In the genomic region with DNA sequence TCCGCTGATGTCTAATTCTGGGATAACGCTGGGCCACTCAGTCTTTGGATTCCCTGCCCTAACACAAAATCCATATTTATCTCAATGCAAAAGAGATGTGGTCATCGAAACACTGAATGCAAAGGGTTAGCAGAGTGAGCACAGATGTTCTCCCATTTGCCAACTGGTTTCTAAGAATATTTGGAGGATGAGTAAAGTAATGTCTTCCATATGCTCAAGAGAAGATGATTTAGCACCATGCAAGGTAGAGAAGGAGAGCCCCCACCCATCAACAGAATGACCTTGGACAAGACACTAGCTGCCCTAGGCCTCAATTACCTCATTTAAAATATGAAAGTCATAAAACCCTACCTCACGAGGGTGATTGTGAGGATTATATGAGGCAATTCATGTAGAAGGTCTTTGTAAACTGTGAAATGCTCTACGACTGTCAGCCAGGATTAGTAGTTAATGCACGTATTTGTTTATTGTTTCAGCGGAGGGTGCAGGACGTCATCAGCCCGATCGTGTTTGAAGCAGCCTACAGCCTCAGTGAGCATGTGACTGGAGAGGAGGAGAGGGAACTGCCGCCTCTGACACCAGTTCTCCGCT, we compare ENCODE assay signal across 1 cellular context.
TF ChIP-seq lines count a peak whose summit lies in the region.

No MANE protein-coding gene starts in this region.

TF ChIP-seq in HEK293, 187 proteins besides CTCF, POLR2A, EP300 and RAD21 (continued from another document and continues in another):
- TF ChIP-seq, protein P1, sequence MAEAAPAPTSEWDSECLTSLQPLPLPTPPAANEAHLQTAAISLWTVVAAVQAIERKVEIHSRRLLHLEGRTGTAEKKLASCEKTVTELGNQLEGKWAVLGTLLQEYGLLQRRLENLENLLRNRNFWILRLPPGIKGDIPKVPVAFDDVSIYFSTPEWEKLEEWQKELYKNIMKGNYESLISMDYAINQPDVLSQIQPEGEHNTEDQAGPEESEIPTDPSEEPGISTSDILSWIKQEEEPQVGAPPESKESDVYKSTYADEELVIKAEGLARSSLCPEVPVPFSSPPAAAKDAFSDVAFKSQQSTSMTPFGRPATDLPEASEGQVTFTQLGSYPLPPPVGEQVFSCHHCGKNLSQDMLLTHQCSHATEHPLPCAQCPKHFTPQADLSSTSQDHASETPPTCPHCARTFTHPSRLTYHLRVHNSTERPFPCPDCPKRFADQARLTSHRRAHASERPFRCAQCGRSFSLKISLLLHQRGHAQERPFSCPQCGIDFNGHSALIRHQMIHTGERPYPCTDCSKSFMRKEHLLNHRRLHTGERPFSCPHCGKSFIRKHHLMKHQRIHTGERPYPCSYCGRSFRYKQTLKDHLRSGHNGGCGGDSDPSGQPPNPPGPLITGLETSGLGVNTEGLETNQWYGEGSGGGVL (tag by site-specific recombination; IDR thresholded peaks at IDR 0.05): peak; percentile 71
- TF ChIP-seq ZNF600 (tag by site-specific recombination; IDR thresholded peaks at IDR 0.05): 0 out of 2 replicates have a peak, but pooled peaks have one; percentile 26
- TF ChIP-seq ZBTB8A (tag by site-specific recombination; IDR thresholded peaks at IDR 0.05): peak; percentile 34; the same call in 1 of the 2 replicates
- TF ChIP-seq ZNF2 (tag by site-specific recombination; IDR thresholded peaks at IDR 0.05): peak; percentile 56
- TF ChIP-seq, protein P2, sequence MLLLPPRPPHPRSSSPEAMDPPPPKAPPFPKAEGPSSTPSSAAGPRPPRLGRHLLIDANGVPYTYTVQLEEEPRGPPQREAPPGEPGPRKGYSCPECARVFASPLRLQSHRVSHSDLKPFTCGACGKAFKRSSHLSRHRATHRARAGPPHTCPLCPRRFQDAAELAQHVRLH (tag by site-specific recombination; IDR thresholded peaks at IDR 0.05): 0 out of 2 replicates have a peak, but pooled peaks have one; percentile 57
- peak; percentile 45; the same call in 1 of the 2 replicates for TF ChIP-seq ZNF239 (tag by site-specific recombination; IDR thresholded peaks at IDR 0.05)
- no peak for TF ChIP-seq ZIC2 (tag by site-specific recombination; IDR thresholded peaks at IDR 0.05)
- TF ChIP-seq, protein P3, sequence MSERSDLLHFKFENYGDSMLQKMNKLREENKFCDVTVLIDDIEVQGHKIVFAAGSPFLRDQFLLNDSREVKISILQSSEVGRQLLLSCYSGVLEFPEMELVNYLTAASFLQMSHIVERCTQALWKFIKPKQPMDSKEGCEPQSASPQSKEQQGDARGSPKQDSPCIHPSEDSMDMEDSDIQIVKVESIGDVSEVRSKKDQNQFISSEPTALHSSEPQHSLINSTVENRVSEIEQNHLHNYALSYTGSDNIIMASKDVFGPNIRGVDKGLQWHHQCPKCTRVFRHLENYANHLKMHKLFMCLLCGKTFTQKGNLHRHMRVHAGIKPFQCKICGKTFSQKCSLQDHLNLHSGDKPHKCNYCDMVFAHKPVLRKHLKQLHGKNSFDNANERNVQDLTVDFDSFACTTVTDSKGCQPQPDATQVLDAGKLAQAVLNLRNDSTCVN (tag by site-specific recombination; optimal IDR thresholded peaks at IDR 0.05): no peak
- TF ChIP-seq SP7 (tag by site-specific recombination; IDR thresholded peaks at IDR 0.05): 0 out of 2 replicates have a peak, but pooled peaks have one; percentile 40
- TF ChIP-seq, protein P4, sequence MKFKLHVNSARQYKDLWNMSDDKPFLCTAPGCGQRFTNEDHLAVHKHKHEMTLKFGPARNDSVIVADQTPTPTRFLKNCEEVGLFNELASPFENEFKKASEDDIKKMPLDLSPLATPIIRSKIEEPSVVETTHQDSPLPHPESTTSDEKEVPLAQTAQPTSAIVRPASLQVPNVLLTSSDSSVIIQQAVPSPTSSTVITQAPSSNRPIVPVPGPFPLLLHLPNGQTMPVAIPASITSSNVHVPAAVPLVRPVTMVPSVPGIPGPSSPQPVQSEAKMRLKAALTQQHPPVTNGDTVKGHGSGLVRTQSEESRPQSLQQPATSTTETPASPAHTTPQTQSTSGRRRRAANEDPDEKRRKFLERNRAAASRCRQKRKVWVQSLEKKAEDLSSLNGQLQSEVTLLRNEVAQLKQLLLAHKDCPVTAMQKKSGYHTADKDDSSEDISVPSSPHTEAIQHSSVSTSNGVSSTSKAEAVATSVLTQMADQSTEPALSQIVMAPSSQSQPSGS (tag by site-specific recombination; IDR thresholded peaks at IDR 0.05; ENCODE audit: low read depth): peak; percentile 88
- TF ChIP-seq, protein P5, sequence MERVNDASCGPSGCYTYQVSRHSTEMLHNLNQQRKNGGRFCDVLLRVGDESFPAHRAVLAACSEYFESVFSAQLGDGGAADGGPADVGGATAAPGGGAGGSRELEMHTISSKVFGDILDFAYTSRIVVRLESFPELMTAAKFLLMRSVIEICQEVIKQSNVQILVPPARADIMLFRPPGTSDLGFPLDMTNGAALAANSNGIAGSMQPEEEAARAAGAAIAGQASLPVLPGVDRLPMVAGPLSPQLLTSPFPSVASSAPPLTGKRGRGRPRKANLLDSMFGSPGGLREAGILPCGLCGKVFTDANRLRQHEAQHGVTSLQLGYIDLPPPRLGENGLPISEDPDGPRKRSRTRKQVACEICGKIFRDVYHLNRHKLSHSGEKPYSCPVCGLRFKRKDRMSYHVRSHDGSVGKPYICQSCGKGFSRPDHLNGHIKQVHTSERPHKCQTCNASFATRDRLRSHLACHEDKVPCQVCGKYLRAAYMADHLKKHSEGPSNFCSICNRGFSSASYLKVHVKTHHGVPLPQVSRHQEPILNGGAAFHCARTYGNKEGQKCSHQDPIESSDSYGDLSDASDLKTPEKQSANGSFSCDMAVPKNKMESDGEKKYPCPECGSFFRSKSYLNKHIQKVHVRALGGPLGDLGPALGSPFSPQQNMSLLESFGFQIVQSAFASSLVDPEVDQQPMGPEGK (tag by site-specific recombination; IDR thresholded peaks at IDR 0.05): peak; percentile 54; the same call in 1 of the 2 replicates
- TF ChIP-seq ZNF366 (tag by site-specific recombination; conservative IDR thresholded peaks at IDR 0.05): peak; percentile 58; the same call in 1 of the 2 replicates
- TF ChIP-seq, protein P6, sequence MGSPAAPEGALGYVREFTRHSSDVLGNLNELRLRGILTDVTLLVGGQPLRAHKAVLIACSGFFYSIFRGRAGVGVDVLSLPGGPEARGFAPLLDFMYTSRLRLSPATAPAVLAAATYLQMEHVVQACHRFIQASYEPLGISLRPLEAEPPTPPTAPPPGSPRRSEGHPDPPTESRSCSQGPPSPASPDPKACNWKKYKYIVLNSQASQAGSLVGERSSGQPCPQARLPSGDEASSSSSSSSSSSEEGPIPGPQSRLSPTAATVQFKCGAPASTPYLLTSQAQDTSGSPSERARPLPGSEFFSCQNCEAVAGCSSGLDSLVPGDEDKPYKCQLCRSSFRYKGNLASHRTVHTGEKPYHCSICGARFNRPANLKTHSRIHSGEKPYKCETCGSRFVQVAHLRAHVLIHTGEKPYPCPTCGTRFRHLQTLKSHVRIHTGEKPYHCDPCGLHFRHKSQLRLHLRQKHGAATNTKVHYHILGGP (tag by site-specific recombination; IDR thresholded peaks at IDR 0.05): 0 out of 2 replicates have a peak, but pooled peaks have one; percentile 49
- TF ChIP-seq, protein P7, sequence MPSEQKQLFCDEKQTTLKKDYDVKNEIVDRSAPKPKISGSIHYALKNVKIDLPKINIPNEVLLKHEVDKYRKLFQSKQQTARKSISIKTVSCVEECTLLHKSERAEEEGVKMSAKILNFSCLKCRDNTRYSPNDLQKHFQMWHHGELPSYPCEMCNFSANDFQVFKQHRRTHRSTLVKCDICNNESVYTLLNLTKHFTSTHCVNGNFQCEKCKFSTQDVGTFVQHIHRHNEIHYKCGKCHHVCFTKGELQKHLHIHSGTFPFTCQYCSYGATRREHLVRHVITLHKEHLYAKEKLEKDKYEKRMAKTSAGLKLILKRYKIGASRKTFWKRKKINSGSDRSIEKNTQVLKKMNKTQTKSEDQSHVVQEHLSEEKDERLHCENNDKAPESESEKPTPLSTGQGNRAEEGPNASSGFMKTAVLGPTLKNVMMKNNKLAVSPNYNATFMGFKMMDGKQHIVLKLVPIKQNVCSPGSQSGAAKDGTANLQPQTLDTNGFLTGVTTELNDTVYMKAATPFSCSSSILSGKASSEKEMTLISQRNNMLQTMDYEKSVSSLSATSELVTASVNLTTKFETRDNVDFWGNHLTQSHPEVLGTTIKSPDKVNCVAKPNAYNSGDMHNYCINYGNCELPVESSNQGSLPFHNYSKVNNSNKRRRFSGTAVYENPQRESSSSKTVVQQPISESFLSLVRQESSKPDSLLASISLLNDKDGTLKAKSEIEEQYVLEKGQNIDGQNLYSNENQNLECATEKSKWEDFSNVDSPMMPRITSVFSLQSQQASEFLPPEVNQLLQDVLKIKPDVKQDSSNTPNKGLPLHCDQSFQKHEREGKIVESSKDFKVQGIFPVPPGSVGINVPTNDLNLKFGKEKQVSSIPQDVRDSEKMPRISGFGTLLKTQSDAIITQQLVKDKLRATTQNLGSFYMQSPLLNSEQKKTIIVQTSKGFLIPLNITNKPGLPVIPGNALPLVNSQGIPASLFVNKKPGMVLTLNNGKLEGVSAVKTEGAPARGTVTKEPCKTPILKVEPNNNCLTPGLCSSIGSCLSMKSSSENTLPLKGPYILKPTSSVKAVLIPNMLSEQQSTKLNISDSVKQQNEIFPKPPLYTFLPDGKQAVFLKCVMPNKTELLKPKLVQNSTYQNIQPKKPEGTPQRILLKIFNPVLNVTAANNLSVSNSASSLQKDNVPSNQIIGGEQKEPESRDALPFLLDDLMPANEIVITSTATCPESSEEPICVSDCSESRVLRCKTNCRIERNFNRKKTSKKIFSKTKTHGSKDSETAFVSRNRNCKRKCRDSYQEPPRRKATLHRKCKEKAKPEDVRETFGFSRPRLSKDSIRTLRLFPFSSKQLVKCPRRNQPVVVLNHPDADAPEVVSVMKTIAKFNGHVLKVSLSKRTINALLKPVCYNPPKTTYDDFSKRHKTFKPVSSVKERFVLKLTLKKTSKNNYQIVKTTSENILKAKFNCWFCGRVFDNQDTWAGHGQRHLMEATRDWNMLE (tag by site-specific recombination; conservative IDR thresholded peaks at IDR 0.05; ENCODE audit: low read depth): 0 out of 2 replicates have a peak, but pooled peaks have one; percentile 45
- no peak for TF ChIP-seq ZNF529 (tag by site-specific recombination; IDR thresholded peaks at IDR 0.05; ENCODE audit: insufficient replicate concordance)
- peak; percentile 62 for TF ChIP-seq WT1 (tag by site-specific recombination; IDR thresholded peaks at IDR 0.05)
- peak; percentile 83; the same call in 1 of the 2 replicates for TF ChIP-seq BCL11A (tag by site-specific recombination; IDR thresholded peaks at IDR 0.05; ENCODE audit: low read depth)
- no peak for TF ChIP-seq ZNF626 (tag by site-specific recombination; IDR thresholded peaks at IDR 0.05)
- 0 out of 2 replicates have a peak, but pooled peaks have one; percentile 62 for TF ChIP-seq ZNF561 (tag by site-specific recombination; IDR thresholded peaks at IDR 0.05; ENCODE audit: borderline replicate concordance)
- TF ChIP-seq ZNF843 (tag by site-specific recombination; IDR thresholded peaks at IDR 0.05): peak; percentile 89
- TF ChIP-seq, protein P8, sequence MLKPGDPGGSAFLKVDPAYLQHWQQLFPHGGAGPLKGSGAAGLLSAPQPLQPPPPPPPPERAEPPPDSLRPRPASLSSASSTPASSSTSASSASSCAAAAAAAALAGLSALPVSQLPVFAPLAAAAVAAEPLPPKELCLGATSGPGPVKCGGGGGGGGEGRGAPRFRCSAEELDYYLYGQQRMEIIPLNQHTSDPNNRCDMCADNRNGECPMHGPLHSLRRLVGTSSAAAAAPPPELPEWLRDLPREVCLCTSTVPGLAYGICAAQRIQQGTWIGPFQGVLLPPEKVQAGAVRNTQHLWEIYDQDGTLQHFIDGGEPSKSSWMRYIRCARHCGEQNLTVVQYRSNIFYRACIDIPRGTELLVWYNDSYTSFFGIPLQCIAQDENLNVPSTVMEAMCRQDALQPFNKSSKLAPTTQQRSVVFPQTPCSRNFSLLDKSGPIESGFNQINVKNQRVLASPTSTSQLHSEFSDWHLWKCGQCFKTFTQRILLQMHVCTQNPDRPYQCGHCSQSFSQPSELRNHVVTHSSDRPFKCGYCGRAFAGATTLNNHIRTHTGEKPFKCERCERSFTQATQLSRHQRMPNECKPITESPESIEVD (tag by site-specific recombination; IDR thresholded peaks at IDR 0.05): peak; percentile 87
- TF ChIP-seq, protein P9, sequence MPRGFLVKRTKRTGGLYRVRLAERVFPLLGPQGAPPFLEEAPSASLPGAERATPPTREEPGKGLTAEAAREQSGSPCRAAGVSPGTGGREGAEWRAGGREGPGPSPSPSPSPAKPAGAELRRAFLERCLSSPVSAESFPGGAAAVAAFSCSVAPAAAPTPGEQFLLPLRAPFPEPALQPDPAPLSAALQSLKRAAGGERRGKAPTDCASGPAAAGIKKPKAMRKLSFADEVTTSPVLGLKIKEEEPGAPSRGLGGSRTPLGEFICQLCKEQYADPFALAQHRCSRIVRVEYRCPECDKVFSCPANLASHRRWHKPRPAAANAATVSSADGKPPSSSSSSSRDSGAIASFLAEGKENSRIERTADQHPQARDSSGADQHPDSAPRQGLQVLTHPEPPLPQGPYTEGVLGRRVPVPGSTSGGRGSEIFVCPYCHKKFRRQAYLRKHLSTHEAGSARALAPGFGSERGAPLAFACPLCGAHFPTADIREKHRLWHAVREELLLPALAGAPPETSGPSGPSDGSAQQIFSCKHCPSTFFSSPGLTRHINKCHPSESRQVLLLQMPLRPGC (tag by site-specific recombination; IDR thresholded peaks at IDR 0.05): peak; percentile 82
- TF ChIP-seq, protein P10, sequence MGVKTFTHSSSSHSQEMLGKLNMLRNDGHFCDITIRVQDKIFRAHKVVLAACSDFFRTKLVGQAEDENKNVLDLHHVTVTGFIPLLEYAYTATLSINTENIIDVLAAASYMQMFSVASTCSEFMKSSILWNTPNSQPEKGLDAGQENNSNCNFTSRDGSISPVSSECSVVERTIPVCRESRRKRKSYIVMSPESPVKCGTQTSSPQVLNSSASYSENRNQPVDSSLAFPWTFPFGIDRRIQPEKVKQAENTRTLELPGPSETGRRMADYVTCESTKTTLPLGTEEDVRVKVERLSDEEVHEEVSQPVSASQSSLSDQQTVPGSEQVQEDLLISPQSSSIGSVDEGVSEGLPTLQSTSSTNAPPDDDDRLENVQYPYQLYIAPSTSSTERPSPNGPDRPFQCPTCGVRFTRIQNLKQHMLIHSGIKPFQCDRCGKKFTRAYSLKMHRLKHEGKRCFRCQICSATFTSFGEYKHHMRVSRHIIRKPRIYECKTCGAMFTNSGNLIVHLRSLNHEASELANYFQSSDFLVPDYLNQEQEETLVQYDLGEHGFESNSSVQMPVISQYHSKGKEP (tag by site-specific recombination; IDR thresholded peaks at IDR 0.05): peak; percentile 69
- TF ChIP-seq ZBTB20 (tag by site-specific recombination; IDR thresholded peaks at IDR 0.05): peak; percentile 41
- TF ChIP-seq ZNF335 (tag by site-specific recombination; conservative IDR thresholded peaks at IDR 0.05): 0 out of 2 replicates have a peak, but pooled peaks have one; percentile 32
- TF ChIP-seq ZEB2 (tag by site-specific recombination; IDR thresholded peaks at IDR 0.05): peak; percentile 76; the same call in 1 of the 2 replicates
